ENCODE assay signal across 1 cellular context in the genomic region with DNA sequence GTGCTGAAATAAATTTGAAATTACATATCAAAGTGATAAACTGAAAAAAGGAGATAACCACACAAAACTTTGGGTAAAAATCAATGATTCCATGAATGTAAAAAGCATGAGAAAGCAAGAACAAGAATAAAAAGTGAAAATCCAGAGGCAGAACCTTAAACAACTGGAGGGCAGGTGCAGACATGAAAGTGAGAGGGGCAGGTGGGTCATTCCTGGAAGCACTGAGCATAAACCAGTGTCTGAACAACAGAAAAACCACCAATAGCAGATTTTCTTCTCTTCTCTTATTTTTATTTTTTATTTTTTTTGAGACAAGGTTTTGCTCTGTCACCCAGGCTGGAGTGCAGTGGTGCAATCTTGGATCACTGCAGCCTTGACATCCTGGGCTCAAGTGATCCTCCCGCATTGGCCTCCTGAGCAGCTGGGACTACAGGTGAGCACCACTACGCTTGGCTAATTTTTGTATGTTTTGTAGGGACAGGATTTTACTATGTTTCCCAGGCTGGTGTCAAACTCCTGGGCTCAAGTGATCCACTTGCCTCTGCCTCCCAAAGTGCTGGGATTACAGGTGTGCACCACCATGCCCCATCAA.
A peak's percentile ranks its signal among the peaks of the same experiment; 100 is the strongest.
TF ChIP-seq lines count a peak whose summit lies in the region.

No MANE protein-coding gene starts in this region.

TF ChIP-seq in GM12878, 131 proteins besides CTCF, POLR2A, EP300 and RAD21:
- TF ChIP-seq RUNX3 (IDR thresholded peaks at IDR 0.05; ENCODE audit: low read length) (peak; percentile 20; the same call in 1 of the 2 replicates), TCF12 (IDR thresholded peaks at IDR 0.05; ENCODE audit: low read depth, low read length) (peak; percentile 78), TCF3 (IDR thresholded peaks at IDR 0.05; ENCODE audit: borderline replicate concordance, insufficient read depth, low read depth, low read length) (peak; percentile 91; the same call in 1 of the 2 replicates), TBL1XR1 (IDR thresholded peaks at IDR 0.05; ENCODE audit: low read depth, low read length) (no peak)
